ENCODE assay signal across 26 cellular contexts in the genomic region with DNA sequence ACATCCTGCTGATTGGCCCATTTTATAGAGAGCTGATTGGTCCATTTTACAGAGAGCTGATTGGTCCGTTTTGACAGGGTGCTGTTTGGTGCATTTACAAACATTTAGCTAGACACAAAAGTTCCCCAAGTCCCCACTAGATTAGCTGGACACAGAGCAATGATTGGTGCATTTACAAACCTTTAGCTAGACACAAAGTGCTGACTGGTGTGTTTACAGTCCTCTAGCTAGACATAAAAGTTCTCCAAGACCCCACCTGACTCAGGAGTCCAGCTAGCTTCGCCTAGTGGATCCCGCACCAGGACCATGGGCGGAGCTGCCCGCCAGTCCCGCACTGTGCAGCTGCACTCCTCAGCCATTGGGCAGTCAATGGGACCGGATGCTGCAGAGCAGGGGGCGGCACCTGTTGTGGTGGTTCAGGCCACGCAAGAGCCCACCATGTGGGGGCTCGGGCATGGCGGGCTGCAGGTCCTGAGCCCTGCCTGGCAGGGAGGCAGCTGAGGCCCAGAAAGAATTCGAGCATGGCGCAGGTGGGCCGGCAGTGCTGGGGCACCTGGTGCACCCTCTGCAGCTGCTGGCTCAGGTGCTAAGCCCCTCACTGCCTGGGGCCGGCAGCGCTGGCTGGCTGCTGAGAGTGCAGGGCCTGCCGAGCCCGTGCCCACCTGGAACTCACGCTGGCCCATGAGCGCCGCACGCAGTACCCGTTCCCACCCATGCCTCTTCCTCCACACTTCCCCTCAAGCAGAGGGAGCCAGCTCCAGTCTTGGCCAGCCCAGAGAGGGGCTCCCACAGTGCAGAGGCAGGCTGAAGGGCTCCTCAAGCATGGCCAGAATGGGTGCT.
"Had no signal": no experiment of that assay in that cellular context is flagged by ENCODE, and none has a peak within 500 bp of the region (broad histone marks: within the 10 kb centered on the region; RNA-seq: fewer than 3 reads in every experiment).

No MANE protein-coding gene starts in this region.

- FAIRE-seq: islet of Langerhans had no signal

- H3K9ac ChIP-seq: parathyroid adenoma had no signal

- H2AFZ ChIP-seq: parathyroid adenoma had no signal

- H3K27ac ChIP-seq: left ventricle myocardium inferior, parathyroid adenoma, psoas muscle, right atrium auricular region, skin epidermis, stomach, thoracic aorta, tibial artery, uterus had no signal

- H3K4me1 Mint-ChIP-seq: immature natural killer cell; naive thymus-derived CD4-positive, alpha-beta T cell; stimulated activated naive B cell treated with anti-CD40 and anti-IgM and Interleukin-4, amounts not matched to agents 10 μg/mL and 1 μg/mL and 100 μg/mL, for 72 hours had no signal

- H3K36me3 ChIP-seq: left ventricle myocardium inferior, right atrium auricular region, stomach, thoracic aorta, tibial artery, uterus had no signal

- H3K4me1 ChIP-seq: left ventricle myocardium inferior, parathyroid adenoma, psoas muscle, right atrium auricular region, stomach, tibial artery, uterus had no signal

- ATAC-seq: mucosa of descending colon; naive thymus-derived CD4-positive, alpha-beta T cell; natural killer cell treated with Interleukin-12 subunit alpha and Interleukin-12 subunit beta and Interleukin-15 and Interleukin-18, amount 100 ng/mL, for 72 hours; psoas muscle; sciatic nerve; stimulated activated naive B cell treated with anti-CD40 and anti-IgM and Interleukin-4, amounts not matched to agents 10 μg/mL and 1 μg/mL and 100 μg/mL, for 72 hours; stimulated activated naive CD8-positive, alpha-beta T cell treated with anti-CD3 and anti-CD28 coated beads, Interleukin-15, Interleukin-2, amounts not matched to agents 100 U/mL and 50 U/mL, for 24 hours had no signal

- H3K27ac Mint-ChIP-seq: immature natural killer cell; naive thymus-derived CD4-positive, alpha-beta T cell; natural killer cell treated with Interleukin-12 subunit alpha and Interleukin-12 subunit beta and Interleukin-15 and Interleukin-18, amount 100 ng/mL, for 72 hours; stimulated activated naive B cell treated with anti-CD40 and anti-IgM and Interleukin-4, amounts not matched to agents 10 μg/mL and 1 μg/mL and 100 μg/mL, for 72 hours had no signal

- H3K9me3 ChIP-seq: psoas muscle, thoracic aorta, uterus had no signal

- H3K4me3 ChIP-seq: left ventricle myocardium inferior, lung, mucosa of descending colon, psoas muscle, right atrium auricular region, skin epidermis, stomach, thoracic aorta, tibial artery, uterus had no signal

- DNase-seq: hypothalamus; immature natural killer cell; left ventricle myocardium inferior; midbrain; mucosa of descending colon; naive thymus-derived CD4-positive, alpha-beta T cell; nucleus accumbens; stimulated activated CD4-positive, alpha-beta T cell treated with anti-CD3 and anti-CD28 coated beads, Interleukin-12 subunit alpha, Interleukin-12 subunit beta, amount 100 ng/mL, for 4 hours; stimulated activated CD4-positive, alpha-beta T cell treated with anti-CD3 and anti-CD28 coated beads, Interleukin-15, amount 100 ng/mL, for 24 hours; stimulated activated CD4-positive, alpha-beta T cell treated with anti-CD3 and anti-CD28 coated beads, Interleukin-2, amount 100 ng/mL, for 24 hours; stimulated activated CD4-positive, alpha-beta T cell treated with anti-CD3 and anti-CD28 coated beads, Interleukin-4, amount 100 ng/mL, for 1 hour; stimulated activated naive B cell treated with anti-CD40 and anti-IgM and Interleukin-4, amounts not matched to agents 10 μg/mL and 1 μg/mL and 100 μg/mL, for 72 hours; stimulated activated naive CD8-positive, alpha-beta T cell treated with anti-CD3 and anti-CD28 coated beads, Interleukin-15, Interleukin-2, amounts not matched to agents 100 U/mL and 50 U/mL, for 24 hours; stomach; tibial artery; trophoblast cell; uterus had no signal

- H3K27me3 ChIP-seq: right atrium auricular region, stomach, tibial artery, uterus had no signal

- H3K4me3 Mint-ChIP-seq: immature natural killer cell; naive thymus-derived CD4-positive, alpha-beta T cell; natural killer cell treated with Interleukin-12 subunit alpha and Interleukin-12 subunit beta and Interleukin-15 and Interleukin-18, amount 100 ng/mL, for 72 hours; stimulated activated naive B cell treated with anti-CD40 and anti-IgM and Interleukin-4, amounts not matched to agents 10 μg/mL and 1 μg/mL and 100 μg/mL, for 72 hours had no signal

- H3K27me3 Mint-ChIP-seq: natural killer cell treated with Interleukin-12 subunit alpha and Interleukin-12 subunit beta and Interleukin-15 and Interleukin-18, amount 100 ng/mL, for 72 hours; stimulated activated naive B cell treated with anti-CD40 and anti-IgM and Interleukin-4, amounts not matched to agents 10 μg/mL and 1 μg/mL and 100 μg/mL, for 72 hours had no signal

- H3K36me3 Mint-ChIP-seq: immature natural killer cell; natural killer cell treated with Interleukin-12 subunit alpha and Interleukin-12 subunit beta and Interleukin-15 and Interleukin-18, amount 100 ng/mL, for 72 hours; stimulated activated naive B cell treated with anti-CD40 and anti-IgM and Interleukin-4, amounts not matched to agents 10 μg/mL and 1 μg/mL and 100 μg/mL, for 72 hours had no signal
